11 cellular contexts compared by ENCODE assay signal in the genomic region with DNA sequence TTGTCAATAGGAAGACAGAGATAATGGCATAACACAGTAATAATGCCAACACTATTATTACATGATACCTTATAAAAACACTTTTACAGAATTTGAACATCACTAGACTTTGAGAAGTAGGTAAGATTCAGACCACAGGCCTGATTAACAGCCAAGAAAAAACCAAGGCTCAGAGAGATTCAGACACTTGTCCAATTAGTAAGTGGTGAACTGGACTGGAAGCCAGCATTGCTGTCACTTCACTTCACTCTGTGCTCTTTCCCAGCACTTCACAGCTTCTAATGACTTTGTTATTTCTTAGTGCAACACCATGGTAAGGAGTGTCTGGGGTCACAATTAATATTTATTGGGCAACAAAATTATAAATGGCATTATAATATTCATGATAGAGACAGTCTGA.
"Had no signal": no experiment of that assay in that cellular context is flagged by ENCODE, and none has a peak within 500 bp of the region (broad histone marks: within the 10 kb centered on the region; RNA-seq: fewer than 3 reads in every experiment).

No MANE protein-coding gene starts in this region.

- FAIRE-seq: H1, H54 had no signal

- DNase-seq: GM23248, GOT3, H7, H9, HCEC 1CT, HFFc6 had no signal

- H3K4me1 Mint-ChIP-seq: GM23338 had no signal

- H3K4me2 ChIP-seq: GM23338 had no signal

- H2AFZ ChIP-seq: GM23248, GM23338 had no signal

- ATAC-seq: GM23338, HCT116 had no signal

- H3K4me3 ChIP-seq: GM23248, GM23338, HAP-1 had no signal

- H3K4me3 Mint-ChIP-seq: GM23338, H9, HFFc6 had no signal

- H3K9me3 ChIP-seq: HAP-1 had no signal

- H3K9me3 Mint-ChIP-seq: GM23338, H9, HFFc6 had no signal

- H3K27ac ChIP-seq: GM23248 had no signal

- H3K9ac ChIP-seq: GM23248 had no signal

- H3K4me1 ChIP-seq: HAP-1 had no signal

- H3K36me3 ChIP-seq: HAP-1 had no signal

- H3K27ac Mint-ChIP-seq: HFFc6 had no signal
